9 cellular contexts compared by ENCODE assay signal in the genomic region with DNA sequence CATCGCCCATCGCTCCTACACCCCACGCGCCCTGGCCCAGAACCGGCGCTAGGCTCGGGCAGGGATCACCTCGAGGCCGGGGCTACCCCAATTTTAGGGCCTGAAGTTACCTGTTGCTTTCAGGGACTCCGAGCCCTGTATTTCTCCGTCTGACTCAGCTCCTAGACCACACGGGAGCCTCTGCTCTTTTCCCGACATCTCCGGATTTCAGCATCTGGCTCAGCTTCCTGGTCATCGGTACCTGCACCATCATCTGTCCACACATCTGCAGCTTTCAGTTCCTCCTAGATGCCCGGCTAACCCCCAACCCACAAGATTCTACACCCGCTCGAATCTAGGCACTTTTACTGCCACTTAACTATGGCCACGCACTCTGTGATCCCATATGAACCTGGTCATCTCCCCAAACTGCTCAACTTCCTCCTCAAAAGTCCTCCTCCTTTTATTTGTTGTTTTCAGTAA. TPM values are rescaled to one million over a fixed set of nuclear protein-coding genes. Genes with fewer than 3 reads are reported as not detected.
A peak's percentile ranks its signal among the peaks of the same experiment; 100 is the strongest.
DNase-seq lines count a peak whose midpoint lies in the region; ATAC-seq lines count a peak whose summit lies in the region.
"Had no signal": no experiment of that assay in that cellular context is flagged by ENCODE, and none has a peak within 500 bp of the region (broad histone marks: within the 10 kb centered on the region; RNA-seq: fewer than 3 reads in every experiment).

No MANE protein-coding gene starts in this region.

- H3K4me3 ChIP-seq in duodenal mucosa (ENCODE audit: low read depth in 1 of 2, low read length in 2 of 2): peak overlapping the region; percentile 59 to 69
- H3K4me3 ChIP-seq in skeletal muscle cell (ENCODE audit: low read depth, low read length): peak overlapping the region; percentile 63

- ATAC-seq in GM18870 (IDR thresholded peaks at IDR 0.05; ENCODE audit: unreplicated experiment) (peak; percentile 30), HG03103 (IDR thresholded peaks at IDR 0.05; ENCODE audit: low read depth, unreplicated experiment) (peak; percentile 26), HG02970 (IDR thresholded peaks at IDR 0.05; ENCODE audit: low FRiP score, unreplicated experiment) (no peak)

- no peaks in the 10 kb centered on the region for H3K36me3 Mint-ChIP-seq in activated CD4-positive, alpha-beta memory T cell treated with anti-CD3 and anti-CD28 coated beads, Interleukin-2, amount 10 ng/mL, durations not matched to agents 7 days and 5 days (ENCODE audit: low read depth)

- no peaks in the 10 kb centered on the region for H3K4me1 ChIP-seq in duodenal mucosa (ENCODE audit: control insufficient read depth in 1 of 2, insufficient read depth in 2 of 2, low read length in 2 of 2)

- H3K9ac ChIP-seq in duodenal mucosa (ENCODE audit: low read depth in 1 of 2, low read length in 2 of 2): no peak overlapping the region

- no peaks in the 10 kb centered on the region for H3K9me3 ChIP-seq in duodenal mucosa (ENCODE audit: control insufficient read depth in 1 of 2, low read length in 2 of 2)

- DNase-seq in skeletal muscle cell (ENCODE audit: low read depth): no peak
- no peak for DNase-seq in H4 (ENCODE audit: low spot score)
- DNase-seq in HT-29 (ENCODE audit: low spot score): no peak
- no peak for DNase-seq in activated CD4-positive, alpha-beta memory T cell treated with anti-CD3 and anti-CD28 coated beads, Interleukin-2, amount 10 ng/mL, durations not matched to agents 7 days and 5 days

- no peaks in the 10 kb centered on the region for H3K36me3 ChIP-seq in duodenal mucosa (ENCODE audit: control insufficient read depth in 1 of 2, insufficient read depth in 2 of 2, low read length in 2 of 2)

- no peak overlapping the region for H3K27ac ChIP-seq in duodenal mucosa (ENCODE audit: low read depth, low read length)

- CTCF ChIA-PET in activated CD4-positive, alpha-beta memory T cell treated with anti-CD3 and anti-CD28 coated beads, Interleukin-2, amount 10 ng/mL, durations not matched to agents 7 days and 5 days (lab: Charles Lee): interaction anchor here (0.8 to 2.4 kb wide), 18 partner anchors 8 to 430 kb away, joined by 3 to 17 read pairs (median 4); no protein-coding TSS in a partner anchor

- no peak overlapping the region for H3K27ac Mint-ChIP-seq in activated CD4-positive, alpha-beta memory T cell treated with anti-CD3 and anti-CD28 coated beads, Interleukin-2, amount 10 ng/mL, durations not matched to agents 7 days and 5 days

- H3K4me3 Mint-ChIP-seq in activated CD4-positive, alpha-beta memory T cell treated with anti-CD3 and anti-CD28 coated beads, Interleukin-2, amount 10 ng/mL, durations not matched to agents 7 days and 5 days: no peak overlapping the region

- no peaks in the 10 kb centered on the region for H3K9me3 Mint-ChIP-seq in activated CD4-positive, alpha-beta memory T cell treated with anti-CD3 and anti-CD28 coated beads, Interleukin-2, amount 10 ng/mL, durations not matched to agents 7 days and 5 days

- peaks cover 21% of the 10 kb centered on the region for H3K27me3 Mint-ChIP-seq in activated CD4-positive, alpha-beta memory T cell treated with anti-CD3 and anti-CD28 coated beads, Interleukin-2, amount 10 ng/mL, durations not matched to agents 7 days and 5 days

- H3K4me1 Mint-ChIP-seq in activated CD4-positive, alpha-beta memory T cell treated with anti-CD3 and anti-CD28 coated beads, Interleukin-2, amount 10 ng/mL, durations not matched to agents 7 days and 5 days: peaks cover 3% of the 10 kb centered on the region

- POLR2A ChIA-PET in activated CD4-positive, alpha-beta memory T cell treated with anti-CD3 and anti-CD28 coated beads, Interleukin-2, amount 10 ng/mL, durations not matched to agents 7 days and 5 days (lab: Charles Lee): interaction anchor here (0.7 to 1.8 kb wide), 2 partner anchors 12 to 110 kb away, joined by 3 to 4 read pairs; partner anchors contain the start of gene HMSD

- H3K27me3 ChIP-seq in duodenal mucosa (ENCODE audit: control insufficient read depth in 1 of 2, insufficient read depth in 2 of 2, low read length in 2 of 2): peaks cover 3 to 16% of the 10 kb centered on the region in 2 donors

RNA-seq across cellular contexts. Expression of gene HMSD, which starts 12.1 kb away (rescaled TPM):
- total RNA-seq in H4 (2014; rRNA removed; shearing (Covaris generic)): 0.12 TPM in 1 of 2 replicates, not detected in the other
- not detected in 2 replicates for total RNA-seq in HT-29 (2014; rRNA removed; shearing (Covaris generic))
- 1 to 10 TPM; 8.5 to 9.6 TPM for total RNA-seq in activated CD4-positive, alpha-beta memory T cell treated with anti-CD3 and anti-CD28 coated beads, Interleukin-2, amount 10 ng/mL, durations not matched to agents 7 days and 5 days
- total RNA-seq: RPMI7951 had no signal

RNA-seq across cellular contexts. Expression of gene SERPINB10, which starts 29.2 kb away (rescaled TPM):
- 1.0 TPM in 1 of 2 replicates, not detected in the other for total RNA-seq in H4 (2014; rRNA removed; shearing (Covaris generic))
- total RNA-seq in HT-29 (2014; rRNA removed; shearing (Covaris generic)): not detected in 2 replicates
- total RNA-seq in activated CD4-positive, alpha-beta memory T cell treated with anti-CD3 and anti-CD28 coated beads, Interleukin-2, amount 10 ng/mL, durations not matched to agents 7 days and 5 days: not detected

RNA-seq across cellular contexts. Expression of gene SERPINB8, which starts 32.9 kb away (rescaled TPM):
- 7.8 and 9.2 TPM in 2 replicates for total RNA-seq in H4 (2014; rRNA removed; shearing (Covaris generic))
- total RNA-seq in HT-29 (2014; rRNA removed; shearing (Covaris generic)): 3.4 and 4.8 TPM in 2 replicates
- total RNA-seq in activated CD4-positive, alpha-beta memory T cell treated with anti-CD3 and anti-CD28 coated beads, Interleukin-2, amount 10 ng/mL, durations not matched to agents 7 days and 5 days: 10 to 100 TPM in 1 of 2 experiments, 1 to 10 TPM in 1; 9.3 to 11.2 TPM

RNA-seq across cellular contexts. Expression of gene SERPINB2, which starts 49.5 kb away (rescaled TPM):
- total RNA-seq in H4 (2014; rRNA removed; shearing (Covaris generic)): 0.39 and 1.0 TPM in 2 replicates
- not detected in 2 replicates for total RNA-seq in HT-29 (2014; rRNA removed; shearing (Covaris generic))
- total RNA-seq in activated CD4-positive, alpha-beta memory T cell treated with anti-CD3 and anti-CD28 coated beads, Interleukin-2, amount 10 ng/mL, durations not matched to agents 7 days and 5 days: not detected
